ENCODE assay signal across 2 cellular contexts in the genomic region with DNA sequence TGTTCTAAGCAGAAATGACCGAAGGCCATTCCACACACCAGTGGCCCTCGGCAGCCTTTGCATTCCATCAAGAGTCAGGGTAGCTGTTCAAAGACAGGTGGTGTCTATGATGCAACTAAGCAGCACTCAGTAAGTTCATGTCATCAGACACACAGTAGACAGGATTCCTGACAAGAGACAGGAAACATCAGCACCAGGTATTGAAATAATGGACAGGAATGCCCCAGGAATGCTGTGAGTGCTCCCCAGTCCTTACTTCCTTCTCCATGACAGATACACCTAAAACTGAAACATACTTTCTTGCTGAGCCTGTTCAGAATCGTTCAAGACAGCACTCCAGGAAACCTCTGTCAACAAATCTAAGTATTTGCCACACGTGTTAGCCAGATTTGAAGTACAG.
TF ChIP-seq lines count a peak whose summit lies in the region.

No MANE protein-coding gene starts in this region.

TF ChIP-seq in IMR-90, 13 proteins besides CTCF, POLR2A, EP300 and RAD21 (continued from another document):
- TF ChIP-seq, protein P1, sequence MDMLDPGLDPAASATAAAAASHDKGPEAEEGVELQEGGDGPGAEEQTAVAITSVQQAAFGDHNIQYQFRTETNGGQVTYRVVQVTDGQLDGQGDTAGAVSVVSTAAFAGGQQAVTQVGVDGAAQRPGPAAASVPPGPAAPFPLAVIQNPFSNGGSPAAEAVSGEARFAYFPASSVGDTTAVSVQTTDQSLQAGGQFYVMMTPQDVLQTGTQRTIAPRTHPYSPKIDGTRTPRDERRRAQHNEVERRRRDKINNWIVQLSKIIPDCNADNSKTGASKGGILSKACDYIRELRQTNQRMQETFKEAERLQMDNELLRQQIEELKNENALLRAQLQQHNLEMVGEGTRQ (IDR thresholded peaks at IDR 0.05; ENCODE audit: low read depth, low read length) = no peak
- no peak for TF ChIP-seq RCOR1 (IDR thresholded peaks at IDR 0.05; ENCODE audit: insufficient replicate concordance, low read length)

TF ChIP-seq in K562, 482 proteins besides CTCF, POLR2A, EP300 and RAD21 (continued from another document):
- TF ChIP-seq, protein P2, sequence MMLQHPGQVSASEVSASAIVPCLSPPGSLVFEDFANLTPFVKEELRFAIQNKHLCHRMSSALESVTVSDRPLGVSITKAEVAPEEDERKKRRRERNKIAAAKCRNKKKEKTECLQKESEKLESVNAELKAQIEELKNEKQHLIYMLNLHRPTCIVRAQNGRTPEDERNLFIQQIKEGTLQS (IDR thresholded peaks at IDR 0.05) = 0 out of 2 replicates have a peak, but pooled peaks have one; percentile 10
- TF ChIP-seq, protein P2 (CRISPR knock-in tag; conservative IDR thresholded peaks at IDR 0.05) = no peak
- TF ChIP-seq STAG1 (CRISPR knock-in tag; IDR thresholded peaks at IDR 0.05; ENCODE audit: borderline replicate concordance) = no peak
- no peak for TF ChIP-seq CAMTA2 (CRISPR knock-in tag; conservative IDR thresholded peaks at IDR 0.05)
- no peak for TF ChIP-seq KAT8 (IDR thresholded peaks at IDR 0.05; ENCODE audit: low read depth)
- TF ChIP-seq SRSF7 (optimal IDR thresholded peaks at IDR 0.05; ENCODE audit: low read depth, low read length) = no peak
